ENCODE assay signal across 9 cellular contexts in genomic region chr11:26993965-26994446, GRCh38. TPM values are rescaled to one million over a fixed set of nuclear protein-coding genes. Genes with fewer than 3 reads are reported as not detected.
A peak's percentile ranks its signal among the peaks of the same experiment; 100 is the strongest.
DNase-seq lines count a peak whose midpoint lies in the region; ATAC-seq and TF ChIP-seq lines count a peak whose summit lies in the region.
"Had no signal": no experiment of that assay in that cellular context is flagged by ENCODE, and none has a peak within 500 bp of the region (broad histone marks: within the 10 kb centered on the region; RNA-seq: fewer than 3 reads in every experiment).

TSS of gene FIBIN (plus strand) at chr11:26994112. CDS start at chr11:26994527, 415 bp downstream.

- H3K36me3 ChIP-seq in kidney epithelial cell (ENCODE audit: control insufficient read depth, insufficient read depth, low read length), result no peaks in the 10 kb centered on the region

- no peaks in the 10 kb centered on the region for H3K36me3 Mint-ChIP-seq in stimulated activated memory B cell treated with anti-CD40 and anti-IgM and Interleukin-4, amounts not matched to agents 10 μg/mL and 1 μg/mL and 100 μg/mL, for 72 hours
- H3K36me3 Mint-ChIP-seq in activated naive CD8-positive, alpha-beta T cell treated with anti-CD3 and anti-CD28 coated beads, Interleukin-2, amount 50 U/mL, for 24 hours (ENCODE audit: low read depth), result no peaks in the 10 kb centered on the region

- H3K27ac Mint-ChIP-seq in stimulated activated memory B cell treated with anti-CD40 and anti-IgM and Interleukin-4, amounts not matched to agents 10 μg/mL and 1 μg/mL and 100 μg/mL, for 72 hours, result no peak within 1 kb of the TSS
- no peak within 1 kb of the TSS for H3K27ac Mint-ChIP-seq in activated naive CD8-positive, alpha-beta T cell treated with anti-CD3 and anti-CD28 coated beads, Interleukin-2, amount 50 U/mL, for 24 hours

- H3K9me3 Mint-ChIP-seq in stimulated activated memory B cell treated with anti-CD40 and anti-IgM and Interleukin-4, amounts not matched to agents 10 μg/mL and 1 μg/mL and 100 μg/mL, for 72 hours, result no peaks in the 10 kb centered on the region
- H3K9me3 Mint-ChIP-seq in activated naive CD8-positive, alpha-beta T cell treated with anti-CD3 and anti-CD28 coated beads, Interleukin-2, amount 50 U/mL, for 24 hours, result no peaks in the 10 kb centered on the region

- H3K4me1 Mint-ChIP-seq in stimulated activated memory B cell treated with anti-CD40 and anti-IgM and Interleukin-4, amounts not matched to agents 10 μg/mL and 1 μg/mL and 100 μg/mL, for 72 hours, result no peaks in the 10 kb centered on the region
- H3K4me1 Mint-ChIP-seq in activated naive CD8-positive, alpha-beta T cell treated with anti-CD3 and anti-CD28 coated beads, Interleukin-2, amount 50 U/mL, for 24 hours, result no peaks in the 10 kb centered on the region

- DNase-seq in HFF-Myc (ENCODE audit: extremely low read depth, low read depth) (no peak), kidney epithelial cell (ENCODE audit: low read depth) (no peak), NCI-H226 (no peak)
- no peak for DNase-seq in activated naive CD8-positive, alpha-beta T cell treated with anti-CD3 and anti-CD28 coated beads, Interleukin-2, amount 50 U/mL, for 24 hours
- DNase-seq: NCI-H1105 had no signal

- peaks cover 10% of the 10 kb centered on the region for H3K27me3 ChIP-seq in kidney epithelial cell (ENCODE audit: control insufficient read depth, insufficient read depth, low read length)

- H3K27ac ChIP-seq in cingulate gyrus (ENCODE audit: low read depth, low read length), result peak within 1 kb of the TSS; percentile 72

- no peak within 1 kb of the TSS for H3K4me3 Mint-ChIP-seq in stimulated activated memory B cell treated with anti-CD40 and anti-IgM and Interleukin-4, amounts not matched to agents 10 μg/mL and 1 μg/mL and 100 μg/mL, for 72 hours
- no peak within 1 kb of the TSS for H3K4me3 Mint-ChIP-seq in activated naive CD8-positive, alpha-beta T cell treated with anti-CD3 and anti-CD28 coated beads, Interleukin-2, amount 50 U/mL, for 24 hours

- TF ChIP-seq CTCF in HFF-Myc (IDR thresholded peaks at IDR 0.05; ENCODE audit: low read depth, low read length, missing control alignments) (peak; percentile 9), kidney epithelial cell (IDR thresholded peaks at IDR 0.05; ENCODE audit: insufficient read depth, low read length, poor library complexity, severe bottlenecking) (no peak)

- peak within 1 kb of the TSS; percentile 84 for H3K4me3 ChIP-seq in HFF-Myc (replicated peaks; ENCODE audit: low read depth, low read length)
- peak within 1 kb of the TSS; percentile 37 for H3K4me3 ChIP-seq in kidney epithelial cell (ENCODE audit: low read depth, low read length)

- ATAC-seq in stimulated activated memory B cell treated with anti-CD40 and anti-IgM and Interleukin-4, amounts not matched to agents 10 μg/mL and 1 μg/mL and 100 μg/mL, for 72 hours, result peak; percentile 36
- no peak for ATAC-seq in HG03039 (IDR thresholded peaks at IDR 0.05; ENCODE audit: unreplicated experiment)
- no peak for ATAC-seq in HG03571 (IDR thresholded peaks at IDR 0.05; ENCODE audit: unreplicated experiment)
- ATAC-seq in activated naive CD8-positive, alpha-beta T cell treated with anti-CD3 and anti-CD28 coated beads, Interleukin-2, amount 50 U/mL, for 24 hours, result no peak

- no peaks in the 10 kb centered on the region for H3K27me3 Mint-ChIP-seq in stimulated activated memory B cell treated with anti-CD40 and anti-IgM and Interleukin-4, amounts not matched to agents 10 μg/mL and 1 μg/mL and 100 μg/mL, for 72 hours
- no peaks in the 10 kb centered on the region for H3K27me3 Mint-ChIP-seq in activated naive CD8-positive, alpha-beta T cell treated with anti-CD3 and anti-CD28 coated beads, Interleukin-2, amount 50 U/mL, for 24 hours

RNA-seq across cellular contexts. Expression of gene FIBIN, which starts in this region (rescaled TPM):
- total RNA-seq in kidney epithelial cell, result 0.89 and 1.3 TPM in 2 replicates
